Comparison of ENCODE assay signal across 19 cellular contexts in genomic region chr5:173290477-173291131, GRCh38. TPM values are rescaled to one million over a fixed set of nuclear protein-coding genes. Genes with fewer than 3 reads are reported as not detected.
DNase-seq lines count a peak whose midpoint lies in the region; ATAC-seq, FAIRE-seq and TF ChIP-seq lines count a peak whose summit lies in the region.
"Had no signal": no experiment of that assay in that cellular context is flagged by ENCODE, and none has a peak within 500 bp of the region (broad histone marks: within the 10 kb centered on the region; RNA-seq: fewer than 3 reads in every experiment).

No MANE protein-coding gene starts in this region.

- H3K36me3 ChIP-seq in IMR-90 (ENCODE audit: control insufficient read depth, insufficient read depth, low read length) (no peaks in the 10 kb centered on the region), SJCRH30 (no peaks in the 10 kb centered on the region), small intestine (ENCODE audit: control insufficient read depth in 2 of 2, insufficient read depth in 2 of 2, low read length in 2 of 2) (no peaks in the 10 kb centered on the region)
- H3K36me3 ChIP-seq: ascending aorta had no signal

- no peak overlapping the region for H2BK120ac ChIP-seq in IMR-90 (ENCODE audit: low read depth, low read length)

- H3K9me3 Mint-ChIP-seq in neural crest cell, result no peaks in the 10 kb centered on the region
- H3K9me3 Mint-ChIP-seq: HFFc6 had no signal

- H3K4me1 Mint-ChIP-seq in neural crest cell, result peaks cover 52% of the 10 kb centered on the region

- intact Hi-C loops in IMR-90 (cut with micrococcal nuclease), result no loop called here

- H4K91ac ChIP-seq in IMR-90 (ENCODE audit: insufficient read depth, low read depth, low read length), result no peak overlapping the region

- H4K5ac ChIP-seq in IMR-90 (ENCODE audit: low read depth, low read length), result no peak overlapping the region

- no peak for TF ChIP-seq POLR2A in IMR-90 (IDR thresholded peaks at IDR 0.05; ENCODE audit: low read depth, low read length)

- FAIRE-seq in D721Med (lab: Jason Lieb, UNC), result no peak
- FAIRE-seq in small intestine (lab: Jason Lieb, UNC), result no peak
- FAIRE-seq: GM12891 had no signal

- no peaks in the 10 kb centered on the region for H3K36me3 Mint-ChIP-seq in neural crest cell (ENCODE audit: low read depth)

- no peak for TF ChIP-seq RAD21 in IMR-90 (IDR thresholded peaks at IDR 0.05; ENCODE audit: low read length)

- H3K4me1 ChIP-seq in IMR-90 (ENCODE audit: control insufficient read depth, insufficient read depth, low read length) (peaks cover 16% of the 10 kb centered on the region), SJCRH30 (peaks cover 42% of the 10 kb centered on the region), small intestine (ENCODE audit: control insufficient read depth in 2 of 2, insufficient read depth in 1 of 2, low read depth in 1 of 2, low read length in 1 of 2) (no peaks in the 10 kb centered on the region)
- H3K4me1 ChIP-seq: ascending aorta had no signal

- BruUV-seq in IMR-90 (replicated peaks; lab: Mats Ljungman, UMichigan), result no TSS peak

- TF ChIP-seq CTCF in IMR-90 (conservative IDR thresholded peaks at IDR 0.05; ENCODE audit: low read depth, low read length) (no peak), neural crest cell (conservative IDR thresholded peaks at IDR 0.05) (no peak), D721Med (IDR thresholded peaks at IDR 0.05; ENCODE audit: insufficient read depth, missing control alignments) (no peak)

- H3K27me3 ChIP-seq in IMR-90 (ENCODE audit: control insufficient read depth, insufficient read depth, low read length) (peaks cover 19% of the 10 kb centered on the region), SJCRH30 (no peaks in the 10 kb centered on the region), small intestine (ENCODE audit: control insufficient read depth in 2 of 2, insufficient read depth in 2 of 2, low read length in 2 of 2) (peaks cover 0 to 17% of the 10 kb centered on the region in 2 donors)
- H3K27me3 ChIP-seq: ascending aorta had no signal

- no peaks in the 10 kb centered on the region; the same call in 1 of the 2 replicates for H3K9me1 ChIP-seq in IMR-90 (ENCODE audit: insufficient read depth, low read length)

- no peak overlapping the region for H2AK9ac ChIP-seq in IMR-90 (replicated peaks; ENCODE audit: low read depth, low read length, poor library complexity)

- peak overlapping the region; percentile 32 for H3K27ac Mint-ChIP-seq in neural crest cell (ENCODE audit: unreplicated experiment)
- H3K27ac Mint-ChIP-seq: HFFc6, progenitor cell of endocrine pancreas had no signal

- peaks cover 80% of the 10 kb centered on the region for H3K27me3 Mint-ChIP-seq in neural crest cell (ENCODE audit: low read depth)

- H3K27ac ChIP-seq in IMR-90 (ENCODE audit: insufficient read depth, low read length) (no peak overlapping the region), SJCRH30 (no peak overlapping the region), small intestine (ENCODE audit: low read depth in 1 of 2, low read length in 1 of 2) (no peak overlapping the region)
- H3K27ac ChIP-seq: ascending aorta, HL-60, SK-N-MC had no signal

- peak overlapping the region; percentile 56 for H3K4me3 Mint-ChIP-seq in neural crest cell
- H3K4me3 Mint-ChIP-seq: HFFc6 had no signal

- H3K14ac ChIP-seq in IMR-90 (replicated peaks; ENCODE audit: low read depth, low read length), result no peak overlapping the region

- CTCF ChIA-PET in IMR-90 (lab: Yijun Ruan, JAX), result interaction anchor here (0.6 kb wide), 1 partner anchor 523 kb away, joined by 3 read pairs; no protein-coding TSS in a partner anchor

- DNase-seq in IMR-90, result peak; percentile 45
- peak; percentile 45 to 70 for DNase-seq in SJCRH30
- DNase-seq in foreskin melanocyte, result peak; percentile 48
- DNase-seq in neural crest cell (ENCODE audit: low read depth, low spot score), result peak; percentile 37
- no peak for DNase-seq in stimulated activated CD4-positive, alpha-beta T cell treated with anti-CD3 and anti-CD28 coated beads, Interleukin-2, amount 100 ng/mL, for 24 hours
- DNase-seq in D721Med (ENCODE audit: insufficient read length, low spot score), result no peak
- DNase-seq in small intestine, result no peak
- DNase-seq: activated effector memory CD4-positive, alpha-beta T cell treated with Interleukin-2 at 50 U/mL for 16 hours; EL; HFFc6; Kasumi-1 had no signal

- ATAC-seq in IMR-90 (ENCODE audit: low read depth), result peak; percentile 50
- no peak for ATAC-seq in activated CD4-positive, CD25-positive, alpha-beta regulatory T cell treated with anti-CD3 and anti-CD28 coated beads, Interleukin-2, amount 50 U/mL, for 24 hours

- 14% methylated on average over 8 of the region's 12 CpGs; no CpG with 5 or more reads in 1 of the 2 experiments for WGBS in IMR-90 (ENCODE audit: extremely low coverage in 2 of 2, insufficient read length in 1 of 2), 2 experiments
- 11 to 33% (median 20%) methylated on average over 12 of the region's 12 CpGs for WGBS in small intestine, 3 donors

- POLR2A ChIA-PET in IMR-90 (lab: Charles Lee; ENCODE audit: unreplicated experiment), result no interaction called here

- H2BK5ac ChIP-seq in IMR-90 (ENCODE audit: low read depth, low read length, poor library complexity, severe bottlenecking), result no peak overlapping the region

- H2BK15ac ChIP-seq in IMR-90 (ENCODE audit: low read depth, low read length), result no peak overlapping the region

- no peak overlapping the region for H3K4me3 ChIP-seq in IMR-90 (ENCODE audit: insufficient read depth, low read depth, low read length)
- H3K4me3 ChIP-seq in SJCRH30, result peak overlapping the region; percentile 12; the same call in 1 of the 2 replicates
- H3K4me3 ChIP-seq in small intestine (ENCODE audit: low read depth in 1 of 2, low read length in 2 of 2), result no peak overlapping the region
- H3K4me3 ChIP-seq: ascending aorta, SK-N-MC had no signal

- no peaks in the 10 kb centered on the region for H4K20me1 ChIP-seq in IMR-90 (ENCODE audit: insufficient read depth, low read length)

- H2BK20ac ChIP-seq in IMR-90 (ENCODE audit: low read depth, low read length), result no peak overlapping the region; the same call in 1 of the 2 replicates

- dilution Hi-C loops in IMR-90 (cut with HindIII; ENCODE audit: low sequenced_read_pairs, unreplicated experiment), result no loop called here

- H4K8ac ChIP-seq in IMR-90 (ENCODE audit: low read depth in 2 of 2, low read length in 2 of 2), result no peak overlapping the region

- no peak overlapping the region for H2AK5ac ChIP-seq in IMR-90 (ENCODE audit: low read depth, low read length)

- in situ Hi-C loops in IMR-90 (cut with MboI; ENCODE audit: low sequenced_read_pairs), result loop anchor here (5.0 to 25.0 kb wide), 4 partner anchors 282 to 1022 kb away; no protein-coding TSS in a partner anchor

- no peak overlapping the region for H3K9ac ChIP-seq in IMR-90 (ENCODE audit: low read depth, low read length)

- H2AFZ ChIP-seq in IMR-90 (replicated peaks; ENCODE audit: low read length, poor library complexity), result peak overlapping the region; percentile 68

- H3K4me2 ChIP-seq in IMR-90 (ENCODE audit: low read depth, low read length), result no peak overlapping the region

- no peak overlapping the region for H3K23ac ChIP-seq in IMR-90 (ENCODE audit: low read depth, low read length)

- no peaks in the 10 kb centered on the region for H3K79me1 ChIP-seq in IMR-90 (ENCODE audit: low read depth in 1 of 2, low read length in 2 of 2)

- no peak overlapping the region for H3K56ac ChIP-seq in IMR-90 (ENCODE audit: extremely low read depth, insufficient read depth, low read length)

- H3K18ac ChIP-seq in IMR-90 (ENCODE audit: low read depth, low read length), result no peak overlapping the region; the same call in 1 of the 2 replicates

- H3K9me3 ChIP-seq in IMR-90 (ENCODE audit: control insufficient read depth, insufficient read depth, low read length), result no peaks in the 10 kb centered on the region
- H3K9me3 ChIP-seq in SJCRH30 (replicated peaks), result no peaks in the 10 kb centered on the region
- no peaks in the 10 kb centered on the region for H3K9me3 ChIP-seq in small intestine (ENCODE audit: control insufficient read depth, low read depth)
- H3K9me3 ChIP-seq: ascending aorta had no signal

- H3K4ac ChIP-seq in IMR-90 (ENCODE audit: low read depth, low read length), result no peak overlapping the region

TF ChIP-seq in IMR-90, 13 proteins besides CTCF, POLR2A, EP300 and RAD21 (continues in another document):
- TF ChIP-seq BHLHE40 (IDR thresholded peaks at IDR 0.05; ENCODE audit: low read depth, low read length), result no peak
- TF ChIP-seq USF2 (IDR thresholded peaks at IDR 0.05; ENCODE audit: low read depth, low read length), result no peak
- no peak for TF ChIP-seq NFE2L2 (IDR thresholded peaks at IDR 0.05; ENCODE audit: low read depth, low read length)
- TF ChIP-seq CEBPB (IDR thresholded peaks at IDR 0.05; ENCODE audit: low read depth, low read length), result no peak
- TF ChIP-seq MAZ (IDR thresholded peaks at IDR 0.05; ENCODE audit: borderline replicate concordance, low read depth, low read length), result no peak
- no peak for TF ChIP-seq MAFK (IDR thresholded peaks at IDR 0.05; ENCODE audit: low read depth, low read length)

RNA-seq across cellular contexts. Expression of gene STC2, which starts 37.6 kb away (rescaled TPM):
- total RNA-seq in IMR-90 (2012; rRNA removed) (87.5 and 259 TPM in 2 replicates), neural crest cell (2.6 and 3.8 TPM in 2 replicates)
- polyA plus RNA-seq in IMR-90 (2012; rRNA removed) (157 and 270 TPM in 2 replicates), small intestine (10 to 100 TPM in 1 of 3 donors, 1 to 10 TPM in 1, not detected in 1; 1.4 to 12.1 TPM)
- 105 and 264 TPM in 2 replicates for polyA plus RNA-seq in IMR-90 (2012; cell fraction: cytosol; rRNA removed)
- 249 and 547 TPM in 2 replicates for polyA plus RNA-seq in IMR-90 (2012; cell fraction: nucleus; rRNA removed; ENCODE audit: low replicate concordance)
- 114 TPM in 2 replicates for total RNA-seq in SJCRH30 (2014; rRNA removed; shearing (Covaris generic))

RNA-seq across cellular contexts. Expression of gene NKX2-5, which starts 55.6 kb away (rescaled TPM):
- not detected in 2 replicates for total RNA-seq in IMR-90 (2012; rRNA removed)
- polyA plus RNA-seq in IMR-90 (2012; rRNA removed), result not detected in 2 replicates
- not detected in 2 replicates for polyA plus RNA-seq in IMR-90 (2012; cell fraction: cytosol; rRNA removed)
- polyA plus RNA-seq in IMR-90 (2012; cell fraction: nucleus; rRNA removed; ENCODE audit: low replicate concordance), result 0.03 and 0.05 TPM in 2 replicates
- 25.6 and 26.7 TPM in 2 replicates for total RNA-seq in SJCRH30 (2014; rRNA removed; shearing (Covaris generic))
- total RNA-seq in neural crest cell, result 4.5 and 5.0 TPM in 2 replicates
- polyA plus RNA-seq in small intestine, result 1 to 10 TPM in 1 of 3 donors, under 1 TPM in 1, not detected in 1; 0.03 to 3.5 TPM
- total RNA-seq: ascending aorta, HFFc6, temporal lobe had no signal
- polyA plus RNA-seq: BJ had no signal

Comparison
In these comparisons a context has a peak if more than half of its experiments do, and no peak if none do; other contexts are left out.
1. DNase-seq: peak in IMR-90 (single experiment), SJCRH30 (2 of 2), foreskin melanocyte (single experiment) and neural crest cell (single experiment); none in stimulated activated CD4-positive, alpha-beta T cell treated with anti-CD3 and anti-CD28 coated beads, Interleukin-2, amount 100 ng/mL, for 24 hours (0 of 2), D721Med (single experiment) and small intestine (single experiment).
2. RNA of gene STC2, which starts 37.6 kb away (total RNA-seq): 114 TPM in SJCRH30 and 87.5 to 259 TPM in IMR-90; 2.6 to 3.8 TPM in neural crest cell; every median in the first group is over 10 times any median in the second.